ENCODE assay signal across 8 cellular contexts in the genomic region with DNA sequence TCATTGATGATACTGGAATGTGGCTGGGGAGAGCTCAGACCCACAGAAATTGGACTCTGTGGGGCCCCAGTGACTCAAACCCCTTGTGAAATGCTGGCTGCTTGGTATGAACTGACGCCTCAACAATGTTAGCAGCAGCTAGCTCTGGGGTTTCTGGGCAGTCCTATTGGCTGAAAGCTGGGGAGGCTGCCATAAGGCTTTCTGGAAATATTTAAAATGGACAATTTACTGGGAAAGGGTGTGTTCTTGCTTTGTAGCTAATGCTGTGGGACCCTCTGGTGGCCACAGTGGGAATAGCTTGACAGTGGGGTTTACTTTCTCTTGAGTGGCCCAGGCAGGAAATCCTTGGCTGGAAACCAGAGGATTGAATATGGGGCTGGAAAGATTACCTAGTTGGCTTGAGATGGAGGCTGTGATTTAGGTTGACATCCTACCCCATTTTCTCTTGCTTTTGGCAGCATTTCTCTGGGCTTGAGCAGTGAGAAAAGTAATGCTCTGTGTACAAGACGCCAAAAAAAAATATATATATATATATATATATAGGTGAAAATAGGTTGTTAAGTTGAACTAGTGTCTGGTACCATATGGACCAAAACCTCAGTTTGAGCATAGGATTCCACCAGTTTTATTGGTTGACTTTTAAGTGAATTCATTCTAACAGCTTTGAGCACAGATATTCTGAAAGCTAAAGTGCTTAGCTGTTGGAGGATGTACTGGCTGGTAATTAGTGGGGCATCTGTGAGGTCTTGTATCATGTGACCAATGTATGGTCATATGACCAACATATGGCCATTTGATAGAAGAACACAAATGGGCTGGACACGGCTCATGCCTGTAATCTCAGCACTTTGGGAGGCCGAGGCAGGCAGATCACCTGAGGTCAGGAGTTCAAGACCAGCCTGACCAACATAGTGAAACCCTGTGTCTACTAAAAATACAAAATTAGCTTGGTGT. TPM values are rescaled to one million over a fixed set of nuclear protein-coding genes. Genes with fewer than 3 reads are reported as not detected.
DNase-seq lines count a peak whose midpoint lies in the region; ATAC-seq and TF ChIP-seq lines count a peak whose summit lies in the region.

No MANE protein-coding gene starts in this region.

- TF ChIP-seq POLR2A in NB4 (IDR thresholded peaks at IDR 0.05; ENCODE audit: extremely low read depth, insufficient read length): no peak

- DNase-seq in G401 (ENCODE audit: low spot score): peak; percentile 69
- peak; percentile 77 for DNase-seq in NB4 (ENCODE audit: low read depth)
- peak in 1 of 2 donors; percentile 71 for DNase-seq in activated naive CD4-positive, alpha-beta T cell treated with anti-CD3 and anti-CD28 coated beads, Interleukin-2, amount 50 U/mL, for 72 hours (ENCODE audit: low spot score in 2 of 2)
- DNase-seq in Right ventricle myocardium superior: peak; percentile 90
- peak; percentile 74 for DNase-seq in progenitor cell of endocrine pancreas (ENCODE audit: low spot score, unreplicated experiment)
- peak; percentile 84 for DNase-seq in upper lobe of right lung
- DNase-seq in OCI-M2 (lab: John Stamatoyannopoulos, UW; ENCODE audit: unreplicated experiment): no peak

- peaks cover 4% of the 10 kb centered on the region for H3K4me1 ChIP-seq in upper lobe of right lung

- no peaks in the 10 kb centered on the region for H3K9me3 ChIP-seq in upper lobe of right lung

- H3K27me3 Mint-ChIP-seq in progenitor cell of endocrine pancreas: peaks cover 12% of the 10 kb centered on the region

- H3K27ac ChIP-seq in upper lobe of right lung: peak overlapping the region; percentile 44

- H3K27me3 ChIP-seq in upper lobe of right lung: no peaks in the 10 kb centered on the region

- in situ Hi-C loops in G401 (cut with HindIII; ENCODE audit: low sequenced_read_pairs): no loop called here

- no peaks in the 10 kb centered on the region for H3K36me3 Mint-ChIP-seq in activated naive CD4-positive, alpha-beta T cell treated with anti-CD3 and anti-CD28 coated beads, Interleukin-2, amount 50 U/mL, for 72 hours
- no peaks in the 10 kb centered on the region for H3K36me3 Mint-ChIP-seq in progenitor cell of endocrine pancreas (ENCODE audit: insufficient read depth)

- peak; percentile 85 for TF ChIP-seq CTCF in NB4 (IDR thresholded peaks at IDR 0.05; ENCODE audit: low read depth, low read length)
- peak; percentile 89 for TF ChIP-seq CTCF in progenitor cell of endocrine pancreas (IDR thresholded peaks at IDR 0.05; ENCODE audit: unreplicated experiment)
- TF ChIP-seq CTCF in upper lobe of right lung (IDR thresholded peaks at IDR 0.05): peak; percentile 95

- H3K36me3 ChIP-seq in upper lobe of right lung: no peaks in the 10 kb centered on the region

- peaks cover 6% of the 10 kb centered on the region for H3K4me1 Mint-ChIP-seq in progenitor cell of endocrine pancreas (ENCODE audit: low read depth)

- H3K27ac Mint-ChIP-seq in activated naive CD4-positive, alpha-beta T cell treated with anti-CD3 and anti-CD28 coated beads, Interleukin-2, amount 50 U/mL, for 72 hours: no peak overlapping the region
- H3K27ac Mint-ChIP-seq in progenitor cell of endocrine pancreas: peak overlapping the region; percentile 39

- H3K9me3 Mint-ChIP-seq in activated naive CD4-positive, alpha-beta T cell treated with anti-CD3 and anti-CD28 coated beads, Interleukin-2, amount 50 U/mL, for 72 hours: no peaks in the 10 kb centered on the region
- H3K9me3 Mint-ChIP-seq in progenitor cell of endocrine pancreas (ENCODE audit: low read depth): no peaks in the 10 kb centered on the region

- H3K4me3 Mint-ChIP-seq in progenitor cell of endocrine pancreas (ENCODE audit: low read depth): no peak overlapping the region

- H3K4me3 ChIP-seq in NB4 (ENCODE audit: low read depth, low read length) (no peak overlapping the region), upper lobe of right lung (no peak overlapping the region)

- intact Hi-C loops in Right ventricle myocardium superior (cut with DNase I) (no loop called here), upper lobe of right lung (cut with DNase I) (no loop called here)

- ATAC-seq in SK-N-SH treated with all-trans-retinoic acid at 6 μM for 48 hours (peak; percentile 85), Right ventricle myocardium superior (ENCODE audit: poor library complexity) (peak; percentile 63), upper lobe of right lung (peak; percentile 87)
- peak; percentile 73 to 84 for ATAC-seq in activated naive CD4-positive, alpha-beta T cell treated with anti-CD3 and anti-CD28 coated beads, Interleukin-2, amount 50 U/mL, for 72 hours

TF ChIP-seq in SK-N-SH treated with all-trans-retinoic acid at 6 μM for 48 hours, 23 proteins besides CTCF, POLR2A, EP300 and RAD21:
- TF ChIP-seq ZFP3 (CRISPR knock-in tag; IDR thresholded peaks at IDR 0.05): no peak
- TF ChIP-seq OSR1 (CRISPR knock-in tag; IDR thresholded peaks at IDR 0.05): no peak
- TF ChIP-seq TOX (CRISPR knock-in tag; IDR thresholded peaks at IDR 0.05; ENCODE audit: borderline replicate concordance): no peak
- TF ChIP-seq, protein P1, sequence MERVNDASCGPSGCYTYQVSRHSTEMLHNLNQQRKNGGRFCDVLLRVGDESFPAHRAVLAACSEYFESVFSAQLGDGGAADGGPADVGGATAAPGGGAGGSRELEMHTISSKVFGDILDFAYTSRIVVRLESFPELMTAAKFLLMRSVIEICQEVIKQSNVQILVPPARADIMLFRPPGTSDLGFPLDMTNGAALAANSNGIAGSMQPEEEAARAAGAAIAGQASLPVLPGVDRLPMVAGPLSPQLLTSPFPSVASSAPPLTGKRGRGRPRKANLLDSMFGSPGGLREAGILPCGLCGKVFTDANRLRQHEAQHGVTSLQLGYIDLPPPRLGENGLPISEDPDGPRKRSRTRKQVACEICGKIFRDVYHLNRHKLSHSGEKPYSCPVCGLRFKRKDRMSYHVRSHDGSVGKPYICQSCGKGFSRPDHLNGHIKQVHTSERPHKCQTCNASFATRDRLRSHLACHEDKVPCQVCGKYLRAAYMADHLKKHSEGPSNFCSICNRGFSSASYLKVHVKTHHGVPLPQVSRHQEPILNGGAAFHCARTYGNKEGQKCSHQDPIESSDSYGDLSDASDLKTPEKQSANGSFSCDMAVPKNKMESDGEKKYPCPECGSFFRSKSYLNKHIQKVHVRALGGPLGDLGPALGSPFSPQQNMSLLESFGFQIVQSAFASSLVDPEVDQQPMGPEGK (CRISPR knock-in tag; IDR thresholded peaks at IDR 0.05; ENCODE audit: borderline replicate concordance): no peak

RNA-seq across cellular contexts. Expression of a gene that starts 8.2 kb away (rescaled TPM):
- not detected in 2 replicates for total RNA-seq in G401 (2014; rRNA removed; shearing (Covaris generic))
- total RNA-seq in activated naive CD4-positive, alpha-beta T cell treated with anti-CD3 and anti-CD28 coated beads, Interleukin-2, amount 50 U/mL, for 72 hours: 100 to 1,000 TPM in 1 of 2 donors, 10 to 100 TPM in 1; 49.2 to 290 TPM
- 230 TPM for total RNA-seq in Right ventricle myocardium superior
- 432 and 438 TPM in 2 replicates for total RNA-seq in progenitor cell of endocrine pancreas
- 643 TPM for total RNA-seq in upper lobe of right lung

RNA-seq across cellular contexts. Expression of a gene that starts 34.9 kb away (rescaled TPM):
- total RNA-seq in G401 (2014; rRNA removed; shearing (Covaris generic)): not detected in 2 replicates
- total RNA-seq in activated naive CD4-positive, alpha-beta T cell treated with anti-CD3 and anti-CD28 coated beads, Interleukin-2, amount 50 U/mL, for 72 hours: 100 to 1,000 TPM; 197 to 272 TPM
- total RNA-seq in Right ventricle myocardium superior (64.5 TPM), progenitor cell of endocrine pancreas (142 and 192 TPM in 2 replicates), upper lobe of right lung (522 TPM)

Comparison
In these comparisons a context has a peak if more than half of its experiments do, and no peak if none do; other contexts are left out.
1. RNA of a gene that starts 8.2 kb away (total RNA-seq): 643 TPM in upper lobe of right lung (single experiment), 432 to 438 TPM in progenitor cell of endocrine pancreas, 49.2 to 290 TPM in activated naive CD4-positive, alpha-beta T cell treated with anti-CD3 and anti-CD28 coated beads, Interleukin-2, amount 50 U/mL, for 72 hours and 230 TPM in Right ventricle myocardium superior (single experiment); not detected in G401; every median in the first group is over 10 times any median in the second.
2. RNA of a gene that starts 34.9 kb away (total RNA-seq): 522 TPM in upper lobe of right lung (single experiment), 197 to 272 TPM in activated naive CD4-positive, alpha-beta T cell treated with anti-CD3 and anti-CD28 coated beads, Interleukin-2, amount 50 U/mL, for 72 hours, 142 to 192 TPM in progenitor cell of endocrine pancreas and 64.5 TPM in Right ventricle myocardium superior (single experiment); not detected in G401; every median in the first group is over 10 times any median in the second.
3. Peak in every context shown above with its lines, with median percentiles within 50 percentile points of each other: CTCF ChIP-seq and ATAC-seq.